Comparison of ENCODE assay signal across 14 cellular contexts in genomic region chr12:95258146-95258545, GRCh38.
"Had no signal": no experiment of that assay in that cellular context is flagged by ENCODE, and none has a peak within 500 bp of the region (broad histone marks: within the 10 kb centered on the region; RNA-seq: fewer than 3 reads in every experiment).

No MANE protein-coding gene starts in this region.

- H3K9me3 ChIP-seq: gastrocnemius medialis, heart right ventricle, testis had no signal

- H3K4me3 Mint-ChIP-seq: activated naive CD4-positive, alpha-beta T cell treated with anti-CD3 and anti-CD28 coated beads, Interleukin-2, amount 50 U/mL, for 24 hours; naive B cell; stimulated activated naive CD8-positive, alpha-beta T cell treated with anti-CD3 and anti-CD28 coated beads, Interleukin-15, amount 100 ng/mL, for 72 hours; T-helper 17 cell had no signal

- H3K4me1 Mint-ChIP-seq: activated naive CD4-positive, alpha-beta T cell treated with anti-CD3 and anti-CD28 coated beads, Interleukin-2, amount 50 U/mL, for 24 hours; naive B cell; stimulated activated naive CD8-positive, alpha-beta T cell treated with anti-CD3 and anti-CD28 coated beads, Interleukin-15, amount 100 ng/mL, for 72 hours had no signal

- H3K27me3 Mint-ChIP-seq: activated naive CD4-positive, alpha-beta T cell treated with anti-CD3 and anti-CD28 coated beads, Interleukin-2, amount 50 U/mL, for 24 hours; naive B cell; stimulated activated naive CD8-positive, alpha-beta T cell treated with anti-CD3 and anti-CD28 coated beads, Interleukin-15, amount 100 ng/mL, for 72 hours; T-helper 17 cell had no signal

- H3K27ac ChIP-seq: gastrocnemius medialis, heart right ventricle, testis had no signal

- H3K27me3 ChIP-seq: gastrocnemius medialis, heart right ventricle, testis had no signal

- H3K27ac Mint-ChIP-seq: activated naive CD4-positive, alpha-beta T cell treated with anti-CD3 and anti-CD28 coated beads, Interleukin-2, amount 50 U/mL, for 24 hours; stimulated activated naive CD8-positive, alpha-beta T cell treated with anti-CD3 and anti-CD28 coated beads, Interleukin-15, amount 100 ng/mL, for 72 hours; T-helper 17 cell had no signal

- DNase-seq: activated CD4-positive, alpha-beta T cell treated with anti-CD3 and anti-CD28 coated beads, Interleukin-2, amount 50 U/mL, for 1 hour; activated CD4-positive, CD25-positive, alpha-beta regulatory T cell; activated effector memory CD4-positive, alpha-beta T cell treated with Interleukin-2 at 50 U/mL for 16 hours; amygdala; gastrocnemius medialis; heart right ventricle; kidney glomerular epithelial cell; midbrain; naive B cell; stimulated activated CD4-positive, alpha-beta T cell treated with anti-CD3 and anti-CD28 coated beads, Interleukin-4, amount 100 ng/mL, for 4 hours; stimulated activated naive CD8-positive, alpha-beta T cell treated with anti-CD3 and anti-CD28 coated beads, Interleukin-15, amount 100 ng/mL, for 72 hours; T-helper 17 cell; testis had no signal

- H3K4me1 ChIP-seq: testis had no signal

- H3K9me3 Mint-ChIP-seq: activated naive CD4-positive, alpha-beta T cell treated with anti-CD3 and anti-CD28 coated beads, Interleukin-2, amount 50 U/mL, for 24 hours; naive B cell; stimulated activated naive CD8-positive, alpha-beta T cell treated with anti-CD3 and anti-CD28 coated beads, Interleukin-15, amount 100 ng/mL, for 72 hours had no signal

- H3K4me3 ChIP-seq: gastrocnemius medialis, heart right ventricle, testis had no signal
